15 cellular contexts compared by ENCODE assay signal in genomic region chr15:65368300-65368617, GRCh38. TPM values are rescaled to one million over a fixed set of nuclear protein-coding genes. Genes with fewer than 3 reads are reported as not detected.
DNase-seq lines count a peak whose midpoint lies in the region; ATAC-seq and TF ChIP-seq lines count a peak whose summit lies in the region.
"Had no signal": no experiment of that assay in that cellular context is flagged by ENCODE, and none has a peak within 500 bp of the region (broad histone marks: within the 10 kb centered on the region; RNA-seq: fewer than 3 reads in every experiment).

No MANE protein-coding gene starts in this region.

- no peak overlapping the region for H3K4me3 ChIP-seq in spleen
- H3K4me3 ChIP-seq in effector memory CD4-positive, alpha-beta T cell (ENCODE audit: insufficient read depth, low read depth, low read length, poor library complexity, severe bottlenecking): no peak overlapping the region
- H3K4me3 ChIP-seq: breast epithelium, transverse colon had no signal

- no peaks in the 10 kb centered on the region for H3K9me3 Mint-ChIP-seq in WTC11
- H3K9me3 Mint-ChIP-seq: activated CD4-positive, alpha-beta T cell treated with anti-CD3 and anti-CD28 coated beads, Interleukin-2, amount 10 ng/mL, durations not matched to agents 24 days and 14 days; activated T-helper 2 cell treated with anti-CD3 and anti-CD28 coated beads, Interferon-gamma antibody, Interleukin-2, Interleukin-4, amounts not matched to agents 10 μg/mL and 5 μg/mL and 100 μg/mL, durations not matched to agents 14 hours and 24 hours and 36 hours had no signal

- CTCF ChIA-PET in WTC11 (lab: Charles Lee): interaction anchor here (0.8 to 5.0 kb wide), 12 partner anchors 8 to 70 kb away, joined by 3 to 39 read pairs (median 4); no protein-coding TSS in a partner anchor

- POLR2A ChIA-PET in WTC11 (lab: Charles Lee): interaction anchor here (0.8 to 3.1 kb wide), 5 partner anchors 8 to 52 kb away, joined by 3 to 16 read pairs (median 3); no protein-coding TSS in a partner anchor

- H3K9me3 ChIP-seq in spleen: no peaks in the 10 kb centered on the region
- no peaks in the 10 kb centered on the region for H3K9me3 ChIP-seq in effector memory CD4-positive, alpha-beta T cell (ENCODE audit: control insufficient read depth, low read length)
- H3K9me3 ChIP-seq: breast epithelium, transverse colon had no signal

- 0 out of 2 replicates have a peak overlapping the region, but pooled peaks have one; percentile 7 for H3K4me3 Mint-ChIP-seq in WTC11
- H3K4me3 Mint-ChIP-seq: activated CD4-positive, alpha-beta T cell treated with anti-CD3 and anti-CD28 coated beads, Interleukin-2, amount 10 ng/mL, durations not matched to agents 24 days and 14 days had no signal

- 60 to 70% (median 67%) methylated on average over 6 of the region's 6 CpGs for WGBS in spleen, 5 donors

- H3K27me3 Mint-ChIP-seq in WTC11 (ENCODE audit: low read depth): no peaks in the 10 kb centered on the region

- TF ChIP-seq CTCF in WTC11 (IDR thresholded peaks at IDR 0.05): no peak
- no peak for TF ChIP-seq CTCF in spleen (IDR thresholded peaks at IDR 0.05 in 8 of 11, conservative IDR thresholded peaks at IDR 0.05 in 3 of 11)

- H3K27me3 ChIP-seq in spleen (replicated peaks in 1 of 7): peaks cover 0 to 40% (median 0%) of the 10 kb centered on the region in 7 donors
- H3K27me3 ChIP-seq in effector memory CD4-positive, alpha-beta T cell (replicated peaks; ENCODE audit: control insufficient read depth, insufficient read depth, low read length, poor library complexity, severe bottlenecking): no peaks in the 10 kb centered on the region

- peak; percentile 4 for DNase-seq in NCI-H1092 treated with DMSO at 0.1 percent for 48 hours (lab: John Stamatoyannopoulos, UW)
- DNase-seq in NCI-H1092 (lab: John Stamatoyannopoulos, UW): no peak
- DNase-seq in WTC11 (ENCODE audit: low spot score): peak; percentile 69
- peak; percentile 8 for DNase-seq in inferior parietal cortex (ENCODE audit: extremely low spot score)
- DNase-seq in spleen: peak; percentile 56
- DNase-seq in GDM1 (lab: John Stamatoyannopoulos, UW): no peak
- DNase-seq in effector memory CD4-positive, alpha-beta T cell: no peak
- DNase-seq in DMS114 treated with DMSO at 0.1 percent for 48 hours (lab: John Stamatoyannopoulos, UW; ENCODE audit: unreplicated experiment): no peak
- DNase-seq: activated CD4-positive, alpha-beta T cell treated with anti-CD3 and anti-CD28 coated beads, Interleukin-2, amount 10 ng/mL, durations not matched to agents 24 days and 14 days; COR-L47; transverse colon had no signal

- H3K27ac ChIP-seq in spleen: no peak overlapping the region
- H3K27ac ChIP-seq in effector memory CD4-positive, alpha-beta T cell (ENCODE audit: insufficient read depth, low read length, poor library complexity, severe bottlenecking): no peak overlapping the region
- H3K27ac ChIP-seq: breast epithelium, transverse colon had no signal

- peak overlapping the region; percentile 92 for H3K27ac Mint-ChIP-seq in WTC11
- H3K27ac Mint-ChIP-seq: activated CD4-positive, alpha-beta T cell treated with anti-CD3 and anti-CD28 coated beads, Interleukin-2, amount 10 ng/mL, durations not matched to agents 24 days and 14 days; activated T-helper 2 cell treated with anti-CD3 and anti-CD28 coated beads, Interferon-gamma antibody, Interleukin-2, Interleukin-4, amounts not matched to agents 10 μg/mL and 5 μg/mL and 100 μg/mL, durations not matched to agents 14 hours and 24 hours and 36 hours had no signal

- no peak for TF ChIP-seq POLR2A in spleen (IDR thresholded peaks at IDR 0.05)

- H3K4me1 ChIP-seq in spleen: no peaks in the 10 kb centered on the region
- H3K4me1 ChIP-seq in effector memory CD4-positive, alpha-beta T cell (ENCODE audit: control insufficient read depth, insufficient read depth, low read length, poor library complexity, severe bottlenecking): no peaks in the 10 kb centered on the region
- H3K4me1 ChIP-seq: breast epithelium, transverse colon had no signal

- intact Hi-C loops in spleen (cut with DNase I; ENCODE audit: low total_unique reads): no loop called here

- H3K36me3 Mint-ChIP-seq in WTC11: peaks cover 2% of the 10 kb centered on the region

- peak; percentile 58 for ATAC-seq in WTC11
- ATAC-seq: esophagus mucosa had no signal

- H3K4me1 Mint-ChIP-seq in WTC11: peaks cover 74% of the 10 kb centered on the region

- no peaks in the 10 kb centered on the region for H3K36me3 ChIP-seq in spleen
- no peaks in the 10 kb centered on the region for H3K36me3 ChIP-seq in effector memory CD4-positive, alpha-beta T cell (ENCODE audit: control insufficient read depth, insufficient read depth, low read length)
- H3K36me3 ChIP-seq: breast epithelium, transverse colon had no signal

TF ChIP-seq in WTC11, 78 proteins besides CTCF, POLR2A, EP300 and RAD21:
- TF ChIP-seq NR2C2 (CRISPR knock-in tag; IDR thresholded peaks at IDR 0.05) (no peak), FOXJ3 (CRISPR knock-in tag; IDR thresholded peaks at IDR 0.05; ENCODE audit: borderline replicate concordance) (no peak)
- TF ChIP-seq, protein P1, sequence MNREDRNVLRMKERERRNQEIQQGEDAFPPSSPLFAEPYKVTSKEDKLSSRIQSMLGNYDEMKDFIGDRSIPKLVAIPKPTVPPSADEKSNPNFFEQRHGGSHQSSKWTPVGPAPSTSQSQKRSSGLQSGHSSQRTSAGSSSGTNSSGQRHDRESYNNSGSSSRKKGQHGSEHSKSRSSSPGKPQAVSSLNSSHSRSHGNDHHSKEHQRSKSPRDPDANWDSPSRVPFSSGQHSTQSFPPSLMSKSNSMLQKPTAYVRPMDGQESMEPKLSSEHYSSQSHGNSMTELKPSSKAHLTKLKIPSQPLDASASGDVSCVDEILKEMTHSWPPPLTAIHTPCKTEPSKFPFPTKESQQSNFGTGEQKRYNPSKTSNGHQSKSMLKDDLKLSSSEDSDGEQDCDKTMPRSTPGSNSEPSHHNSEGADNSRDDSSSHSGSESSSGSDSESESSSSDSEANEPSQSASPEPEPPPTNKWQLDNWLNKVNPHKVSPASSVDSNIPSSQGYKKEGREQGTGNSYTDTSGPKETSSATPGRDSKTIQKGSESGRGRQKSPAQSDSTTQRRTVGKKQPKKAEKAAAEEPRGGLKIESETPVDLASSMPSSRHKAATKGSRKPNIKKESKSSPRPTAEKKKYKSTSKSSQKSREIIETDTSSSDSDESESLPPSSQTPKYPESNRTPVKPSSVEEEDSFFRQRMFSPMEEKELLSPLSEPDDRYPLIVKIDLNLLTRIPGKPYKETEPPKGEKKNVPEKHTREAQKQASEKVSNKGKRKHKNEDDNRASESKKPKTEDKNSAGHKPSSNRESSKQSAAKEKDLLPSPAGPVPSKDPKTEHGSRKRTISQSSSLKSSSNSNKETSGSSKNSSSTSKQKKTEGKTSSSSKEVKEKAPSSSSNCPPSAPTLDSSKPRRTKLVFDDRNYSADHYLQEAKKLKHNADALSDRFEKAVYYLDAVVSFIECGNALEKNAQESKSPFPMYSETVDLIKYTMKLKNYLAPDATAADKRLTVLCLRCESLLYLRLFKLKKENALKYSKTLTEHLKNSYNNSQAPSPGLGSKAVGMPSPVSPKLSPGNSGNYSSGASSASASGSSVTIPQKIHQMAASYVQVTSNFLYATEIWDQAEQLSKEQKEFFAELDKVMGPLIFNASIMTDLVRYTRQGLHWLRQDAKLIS (CRISPR knock-in tag; IDR thresholded peaks at IDR 0.05; ENCODE audit: borderline replicate concordance): no peak
- TF ChIP-seq, protein P2, sequence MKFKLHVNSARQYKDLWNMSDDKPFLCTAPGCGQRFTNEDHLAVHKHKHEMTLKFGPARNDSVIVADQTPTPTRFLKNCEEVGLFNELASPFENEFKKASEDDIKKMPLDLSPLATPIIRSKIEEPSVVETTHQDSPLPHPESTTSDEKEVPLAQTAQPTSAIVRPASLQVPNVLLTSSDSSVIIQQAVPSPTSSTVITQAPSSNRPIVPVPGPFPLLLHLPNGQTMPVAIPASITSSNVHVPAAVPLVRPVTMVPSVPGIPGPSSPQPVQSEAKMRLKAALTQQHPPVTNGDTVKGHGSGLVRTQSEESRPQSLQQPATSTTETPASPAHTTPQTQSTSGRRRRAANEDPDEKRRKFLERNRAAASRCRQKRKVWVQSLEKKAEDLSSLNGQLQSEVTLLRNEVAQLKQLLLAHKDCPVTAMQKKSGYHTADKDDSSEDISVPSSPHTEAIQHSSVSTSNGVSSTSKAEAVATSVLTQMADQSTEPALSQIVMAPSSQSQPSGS (CRISPR knock-in tag; IDR thresholded peaks at IDR 0.05; ENCODE audit: borderline replicate concordance, low read depth): no peak
TF ChIP-seq in WTC11: peak in this region for 0.

RNA-seq across cellular contexts. Expression of gene IGDCC3, which starts 9.5 kb away (rescaled TPM):
- 49.2 to 53.5 TPM (median 53.5 TPM) in 3 replicates for total RNA-seq in WTC11 (2021)
- under 1 TPM in 1 of 7 donors, not detected in 6; 0.34 TPM for total RNA-seq in spleen
- polyA plus RNA-seq in spleen: under 1 TPM in 2 of 3 donors, not detected in 1; 0.03 TPM
- total RNA-seq: activated CD4-positive, alpha-beta T cell treated with anti-CD3 and anti-CD28 coated beads, Interleukin-2, amount 10 ng/mL, durations not matched to agents 24 days and 14 days; activated T-helper 2 cell treated with anti-CD3 and anti-CD28 coated beads, Interferon-gamma antibody, Interleukin-2, Interleukin-4, amounts not matched to agents 10 μg/mL and 5 μg/mL and 100 μg/mL, durations not matched to agents 14 hours and 24 hours and 36 hours; MCF 10A; transverse colon had no signal

RNA-seq across cellular contexts. Expression of gene IGDCC4, which starts 54.5 kb away (rescaled TPM):
- total RNA-seq in WTC11 (2021) (14.5 to 15.6 TPM (median 15.3 TPM) in 3 replicates), spleen (1 to 10 TPM in 2 of 7 donors, under 1 TPM in 5; 0.13 to 2.8 (median 0.75) TPM)
- 1 to 10 TPM in 2 of 3 donors, under 1 TPM in 1; 0.58 to 1.2 (median 1.0) TPM for polyA plus RNA-seq in spleen
- total RNA-seq: MCF 10A had no signal

Comparison
In these comparisons a context has a peak if more than half of its experiments do, and no peak if none do; other contexts are left out.
1. DNase-seq: peak in NCI-H1092 treated with DMSO at 0.1 percent for 48 hours (single experiment), WTC11 (single experiment), inferior parietal cortex (single experiment) and spleen (single experiment); none in NCI-H1092 (single experiment), GDM1 (single experiment), effector memory CD4-positive, alpha-beta T cell (0 of 3) and DMS114 treated with DMSO at 0.1 percent for 48 hours (single experiment).
2. RNA of gene IGDCC3, which starts 9.5 kb away (total RNA-seq): 49.2 to 53.5 TPM in WTC11; 0.34 TPM in spleen; every median in the first group is over 10 times any median in the second.